1 cellular context compared by ENCODE assay signal in the genomic region with DNA sequence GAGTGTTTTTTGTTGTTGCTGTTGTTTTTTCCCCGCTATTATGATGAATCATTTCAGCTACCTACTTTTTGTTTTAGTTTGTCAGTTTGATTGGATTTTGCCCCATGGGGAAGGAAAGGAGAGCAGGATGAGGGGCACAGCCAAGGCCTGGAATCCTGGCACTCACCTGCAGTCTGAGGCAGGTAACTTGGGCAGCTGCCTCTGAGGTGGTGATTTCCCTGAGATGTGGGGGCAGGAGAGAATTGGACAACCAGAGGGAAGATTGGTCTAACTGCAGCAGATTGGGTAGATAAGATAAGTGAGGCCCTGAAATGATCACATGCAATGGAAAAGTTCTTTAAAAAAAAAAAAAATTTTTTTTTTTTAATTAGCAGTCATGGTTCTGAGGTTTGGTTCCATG.
TF ChIP-seq lines count a peak whose summit lies in the region.

No MANE protein-coding gene starts in this region.

TF ChIP-seq in IMR-90, 13 proteins besides CTCF, POLR2A, EP300 and RAD21:
- TF ChIP-seq MAFK (IDR thresholded peaks at IDR 0.05; ENCODE audit: low read depth, low read length) (no peak), NFE2L2 (IDR thresholded peaks at IDR 0.05; ENCODE audit: low read depth, low read length) (no peak), CEBPB (IDR thresholded peaks at IDR 0.05; ENCODE audit: low read depth, low read length) (no peak), FOS (IDR thresholded peaks at IDR 0.05; ENCODE audit: low read depth, low read length) (no peak), CHD1 (IDR thresholded peaks at IDR 0.05; ENCODE audit: low read depth, low read length) (no peak), MXI1 (IDR thresholded peaks at IDR 0.05; ENCODE audit: borderline replicate concordance, low read depth, low read length) (no peak), RFX5 (IDR thresholded peaks at IDR 0.05; ENCODE audit: low read depth, low read length) (no peak), BHLHE40 (IDR thresholded peaks at IDR 0.05; ENCODE audit: low read depth, low read length) (no peak), RCOR1 (IDR thresholded peaks at IDR 0.05; ENCODE audit: insufficient replicate concordance, low read length) (no peak), SMC3 (IDR thresholded peaks at IDR 0.05; ENCODE audit: low read depth, low read length) (no peak), MAZ (IDR thresholded peaks at IDR 0.05; ENCODE audit: borderline replicate concordance, low read depth, low read length) (no peak)
- TF ChIP-seq, protein P1, sequence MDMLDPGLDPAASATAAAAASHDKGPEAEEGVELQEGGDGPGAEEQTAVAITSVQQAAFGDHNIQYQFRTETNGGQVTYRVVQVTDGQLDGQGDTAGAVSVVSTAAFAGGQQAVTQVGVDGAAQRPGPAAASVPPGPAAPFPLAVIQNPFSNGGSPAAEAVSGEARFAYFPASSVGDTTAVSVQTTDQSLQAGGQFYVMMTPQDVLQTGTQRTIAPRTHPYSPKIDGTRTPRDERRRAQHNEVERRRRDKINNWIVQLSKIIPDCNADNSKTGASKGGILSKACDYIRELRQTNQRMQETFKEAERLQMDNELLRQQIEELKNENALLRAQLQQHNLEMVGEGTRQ (IDR thresholded peaks at IDR 0.05; ENCODE audit: low read depth, low read length) = no peak
- TF ChIP-seq, protein P2, sequence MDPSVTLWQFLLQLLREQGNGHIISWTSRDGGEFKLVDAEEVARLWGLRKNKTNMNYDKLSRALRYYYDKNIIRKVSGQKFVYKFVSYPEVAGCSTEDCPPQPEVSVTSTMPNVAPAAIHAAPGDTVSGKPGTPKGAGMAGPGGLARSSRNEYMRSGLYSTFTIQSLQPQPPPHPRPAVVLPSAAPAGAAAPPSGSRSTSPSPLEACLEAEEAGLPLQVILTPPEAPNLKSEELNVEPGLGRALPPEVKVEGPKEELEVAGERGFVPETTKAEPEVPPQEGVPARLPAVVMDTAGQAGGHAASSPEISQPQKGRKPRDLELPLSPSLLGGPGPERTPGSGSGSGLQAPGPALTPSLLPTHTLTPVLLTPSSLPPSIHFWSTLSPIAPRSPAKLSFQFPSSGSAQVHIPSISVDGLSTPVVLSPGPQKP (IDR thresholded peaks at IDR 0.05; ENCODE audit: borderline replicate concordance, low read depth, low read length) = no peak
